1 cellular context compared by ENCODE assay signal in genomic region chr4:97530676-97531075, GRCh38.
TF ChIP-seq lines count a peak whose summit lies in the region.

No MANE protein-coding gene starts in this region.

TF ChIP-seq in HepG2, 621 proteins besides CTCF, POLR2A, EP300 and RAD21 (continued from another document):
- TF ChIP-seq GRHL1 (CRISPR knock-in tag; conservative IDR thresholded peaks at IDR 0.05) (no peak), ZBTB14 (CRISPR knock-in tag; IDR thresholded peaks at IDR 0.05) (no peak)
